ENCODE assay signal across 3 cellular contexts in genomic region chr6:155813548-155813947, GRCh38.
"Had no signal": no experiment of that assay in that cellular context is flagged by ENCODE, and none has a peak within 500 bp of the region (broad histone marks: within the 10 kb centered on the region; RNA-seq: fewer than 3 reads in every experiment).

No MANE protein-coding gene starts in this region.

- ATAC-seq: GM12878 had no signal

- DNase-seq: GDM1, GF-D8 had no signal

- H3K4me3 ChIP-seq: GM12878 had no signal
